31 cellular contexts compared by ENCODE assay signal in the genomic region with DNA sequence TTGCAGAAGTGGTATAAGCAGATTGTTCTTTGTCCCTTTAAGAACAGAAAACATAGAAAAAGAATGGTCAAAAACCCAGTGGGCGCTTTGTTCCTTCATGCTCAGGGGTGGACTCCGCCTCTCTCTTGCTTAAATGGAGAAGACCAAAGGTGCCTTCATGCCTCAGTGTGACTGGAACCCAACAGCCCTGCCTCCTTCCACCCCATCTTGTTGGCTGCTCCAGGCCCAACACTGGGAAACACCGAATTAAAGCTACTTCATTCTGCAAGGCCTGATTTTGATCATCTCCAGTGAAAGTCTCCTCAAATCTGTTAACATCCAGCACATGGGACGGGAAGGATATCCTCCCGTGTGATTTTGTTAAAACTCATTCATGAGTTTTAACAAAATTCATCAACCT.
A peak's percentile ranks its signal among the peaks of the same experiment; 100 is the strongest.
DNase-seq lines count a peak whose midpoint lies in the region; ATAC-seq and TF ChIP-seq lines count a peak whose summit lies in the region.
"Had no signal": no experiment of that assay in that cellular context is flagged by ENCODE, and none has a peak within 500 bp of the region (broad histone marks: within the 10 kb centered on the region; RNA-seq: fewer than 3 reads in every experiment).

No MANE protein-coding gene starts in this region.

- H3K4me1 ChIP-seq in CD8-positive, alpha-beta T cell (ENCODE audit: insufficient read depth, low read length), result peaks cover 17% of the 10 kb centered on the region
- H3K4me1 ChIP-seq: BLaER1 treated with 17β-estradiol and CSF1 and Interleukin-3, amounts not matched to agents 10 nM and 100 nM; breast epithelium; esophagus muscularis mucosa; heart right ventricle; Peyer's patch; right lobe of liver; SJSA1 had no signal

- H3K27me3 ChIP-seq in CD8-positive, alpha-beta T cell (ENCODE audit: insufficient read depth, low read length), result no peaks in the 10 kb centered on the region
- H3K27me3 ChIP-seq: BLaER1 treated with 17β-estradiol and CSF1 and Interleukin-3, amounts not matched to agents 10 nM and 100 nM; breast epithelium; MG63; Peyer's patch; right lobe of liver; SJSA1 had no signal

- TF ChIP-seq CTCF in CD8-positive, alpha-beta T cell (IDR thresholded peaks at IDR 0.05), result no peak

- H3K36me3 Mint-ChIP-seq in CD8-positive, alpha-beta T cell, result peaks cover 55% of the 10 kb centered on the region
- H3K36me3 Mint-ChIP-seq in activated naive CD8-positive, alpha-beta T cell, result peaks cover 14% of the 10 kb centered on the region
- H3K36me3 Mint-ChIP-seq in natural killer cell treated with Interleukin-12 subunit alpha and Interleukin-12 subunit beta and Interleukin-15 and Interleukin-18, amount 100 ng/mL, for 72 hours, result no peaks in the 10 kb centered on the region
- H3K36me3 Mint-ChIP-seq: stimulated activated memory B cell treated with anti-CD40 and anti-IgM and Interleukin-4, amounts not matched to agents 10 μg/mL and 1 μg/mL and 100 μg/mL, for 72 hours had no signal

- TF ChIP-seq POLR2A in erythroblast (IDR thresholded peaks at IDR 0.05; ENCODE audit: low read length), result no peak

- no peak overlapping the region for H3K27ac ChIP-seq in CD8-positive, alpha-beta T cell (ENCODE audit: low read depth, low read length)
- H3K27ac ChIP-seq in SK-N-MC, result peak overlapping the region; percentile 80
- H3K27ac ChIP-seq: BLaER1 treated with 17β-estradiol and CSF1 and Interleukin-3, amounts not matched to agents 10 nM and 100 nM; breast epithelium; esophagus muscularis mucosa; GM23248; heart right ventricle; neutrophil; Peyer's patch; right lobe of liver; SJSA1 had no signal

- CTCF ChIA-PET in CD8-positive, alpha-beta T cell (lab: Charles Lee), result interaction anchor here (1.5 kb wide), 1 partner anchor 98 kb away, joined by 3 read pairs; no protein-coding TSS in a partner anchor

- DNase-seq in CD8-positive, alpha-beta T cell, result peak in 2 of 7 experiments; percentile 8 to 45
- no peak for DNase-seq in SK-N-MC (ENCODE audit: low read depth, low spot score)
- DNase-seq in natural killer cell treated with Interleukin-12 subunit alpha and Interleukin-12 subunit beta and Interleukin-15 and Interleukin-18, amount 100 ng/mL, for 72 hours (ENCODE audit: low spot score), result no peak
- DNase-seq in NCI-H2171 treated with DMSO at 0.1 percent for 48 hours (lab: John Stamatoyannopoulos, UW), result no peak
- DNase-seq in erythroblast (lab: John Stamatoyannopoulos, UW), result no peak
- no peak for DNase-seq in NCI-H1694 (lab: John Stamatoyannopoulos, UW)
- DNase-seq: activated CD4-positive, alpha-beta T cell treated with anti-CD3 and anti-CD28 coated beads for 48 hours; effector memory CD4-positive, alpha-beta T cell; foreskin melanocyte; GM23248; heart right ventricle; HFFc6; KG1; left cardiac atrium; mammary epithelial cell; MG63; NCI-H2029 treated with DMSO at 0.1 percent for 48 hours; NCI-H748 treated with DMSO at 0.1 percent for 48 hours; right lobe of liver; stimulated activated CD4-positive, alpha-beta T cell treated with anti-CD3 and anti-CD28 coated beads, Interleukin-4, amount 100 ng/mL, for 24 hours had no signal

- no peak overlapping the region for H3K9ac ChIP-seq in SK-N-MC (ENCODE audit: insufficient read length)
- H3K9ac ChIP-seq: BLaER1 treated with 17β-estradiol and CSF1 and Interleukin-3, amounts not matched to agents 10 nM and 100 nM; GM23248 had no signal

- H3K36me3 ChIP-seq in CD8-positive, alpha-beta T cell (ENCODE audit: insufficient read depth, low read length), result peaks cover 10% of the 10 kb centered on the region
- H3K36me3 ChIP-seq in SK-N-MC (ENCODE audit: insufficient read depth, low read length), result peaks cover 29% of the 10 kb centered on the region
- H3K36me3 ChIP-seq: breast epithelium, esophagus muscularis mucosa, MG63, neutrophil, Peyer's patch, right lobe of liver, SJSA1 had no signal

- H3K4me1 Mint-ChIP-seq in CD8-positive, alpha-beta T cell (ENCODE audit: low read depth), result peaks cover 63% of the 10 kb centered on the region
- peaks cover 43% of the 10 kb centered on the region for H3K4me1 Mint-ChIP-seq in activated naive CD8-positive, alpha-beta T cell (ENCODE audit: low read depth)
- H3K4me1 Mint-ChIP-seq in natural killer cell treated with Interleukin-12 subunit alpha and Interleukin-12 subunit beta and Interleukin-15 and Interleukin-18, amount 100 ng/mL, for 72 hours (ENCODE audit: low read depth in 2 of 2), result peaks cover 5 to 11% of the 10 kb centered on the region in 2 donors
- H3K4me1 Mint-ChIP-seq: stimulated activated memory B cell treated with anti-CD40 and anti-IgM and Interleukin-4, amounts not matched to agents 10 μg/mL and 1 μg/mL and 100 μg/mL, for 72 hours had no signal

- no peak overlapping the region for H3K4me3 Mint-ChIP-seq in CD8-positive, alpha-beta T cell
- H3K4me3 Mint-ChIP-seq in activated naive CD8-positive, alpha-beta T cell, result no peak overlapping the region
- H3K4me3 Mint-ChIP-seq in natural killer cell treated with Interleukin-12 subunit alpha and Interleukin-12 subunit beta and Interleukin-15 and Interleukin-18, amount 100 ng/mL, for 72 hours, result no peak overlapping the region
- H3K4me3 Mint-ChIP-seq: HFFc6; stimulated activated memory B cell treated with anti-CD40 and anti-IgM and Interleukin-4, amounts not matched to agents 10 μg/mL and 1 μg/mL and 100 μg/mL, for 72 hours; T-helper 2 cell treated with Interferon-gamma antibody and Interleukin-4, amounts not matched to agents 5 μg/mL and 100 μg/mL, for 36 hours had no signal

- H3K9me3 ChIP-seq in CD8-positive, alpha-beta T cell (ENCODE audit: low read length), result no peaks in the 10 kb centered on the region
- H3K9me3 ChIP-seq in SK-N-MC (ENCODE audit: low read depth, low read length), result no peaks in the 10 kb centered on the region
- H3K9me3 ChIP-seq: BLaER1 treated with 17β-estradiol and CSF1 and Interleukin-3, amounts not matched to agents 10 nM and 100 nM; breast epithelium; esophagus muscularis mucosa; heart right ventricle; MG63; neutrophil; Peyer's patch; right lobe of liver; SJSA1 had no signal

- intact Hi-C loops in CD8-positive, alpha-beta T cell (cut with DNase I, micrococcal nuclease), result no loop called here

- H3K27ac Mint-ChIP-seq in CD8-positive, alpha-beta T cell, result peak overlapping the region; percentile 67
- peak overlapping the region; percentile 86 for H3K27ac Mint-ChIP-seq in activated naive CD8-positive, alpha-beta T cell
- H3K27ac Mint-ChIP-seq in natural killer cell treated with Interleukin-12 subunit alpha and Interleukin-12 subunit beta and Interleukin-15 and Interleukin-18, amount 100 ng/mL, for 72 hours, result peak overlapping the region; percentile 31 to 38
- H3K27ac Mint-ChIP-seq: HFFc6; progenitor cell of endocrine pancreas; stimulated activated memory B cell treated with anti-CD40 and anti-IgM and Interleukin-4, amounts not matched to agents 10 μg/mL and 1 μg/mL and 100 μg/mL, for 72 hours; T-helper 2 cell treated with Interferon-gamma antibody and Interleukin-4, amounts not matched to agents 5 μg/mL and 100 μg/mL, for 36 hours had no signal

- H3K9me3 Mint-ChIP-seq in CD8-positive, alpha-beta T cell, result peaks cover 3% of the 10 kb centered on the region
- H3K9me3 Mint-ChIP-seq in activated naive CD8-positive, alpha-beta T cell (ENCODE audit: low read depth), result peaks cover 7% of the 10 kb centered on the region
- no peaks in the 10 kb centered on the region for H3K9me3 Mint-ChIP-seq in natural killer cell treated with Interleukin-12 subunit alpha and Interleukin-12 subunit beta and Interleukin-15 and Interleukin-18, amount 100 ng/mL, for 72 hours
- H3K9me3 Mint-ChIP-seq: T-helper 2 cell treated with Interferon-gamma antibody and Interleukin-4, amounts not matched to agents 5 μg/mL and 100 μg/mL, for 36 hours had no signal

- POLR2A ChIA-PET in CD8-positive, alpha-beta T cell (lab: Charles Lee), result interaction anchor here (1.7 kb wide), 1 partner anchor 10 kb away, joined by 7 read pairs; no protein-coding TSS in a partner anchor

- H3K4me3 ChIP-seq in CD8-positive, alpha-beta T cell (ENCODE audit: low read depth, low read length), result no peak overlapping the region
- no peak overlapping the region for H3K4me3 ChIP-seq in SK-N-MC
- H3K4me3 ChIP-seq: BLaER1 treated with 17β-estradiol and CSF1 and Interleukin-3, amounts not matched to agents 10 nM and 100 nM; breast epithelium; esophagus muscularis mucosa; GM12878; GM23248; heart right ventricle; MG63; Peyer's patch; right lobe of liver; SJSA1 had no signal

- no peaks in the 10 kb centered on the region for H3K27me3 Mint-ChIP-seq in CD8-positive, alpha-beta T cell (ENCODE audit: low read depth)
- no peaks in the 10 kb centered on the region for H3K27me3 Mint-ChIP-seq in activated naive CD8-positive, alpha-beta T cell
- H3K27me3 Mint-ChIP-seq in natural killer cell treated with Interleukin-12 subunit alpha and Interleukin-12 subunit beta and Interleukin-15 and Interleukin-18, amount 100 ng/mL, for 72 hours, result no peaks in the 10 kb centered on the region
- H3K27me3 Mint-ChIP-seq: stimulated activated memory B cell treated with anti-CD40 and anti-IgM and Interleukin-4, amounts not matched to agents 10 μg/mL and 1 μg/mL and 100 μg/mL, for 72 hours had no signal

- ATAC-seq in CD8-positive, alpha-beta T cell, result no peak
- ATAC-seq in natural killer cell treated with Interleukin-12 subunit alpha and Interleukin-12 subunit beta and Interleukin-15 and Interleukin-18, amount 100 ng/mL, for 72 hours, result no peak
- ATAC-seq: GM12878; heart right ventricle; left cardiac atrium; right lobe of liver; stimulated activated memory B cell treated with anti-CD40 and anti-IgM and Interleukin-4, amounts not matched to agents 10 μg/mL and 1 μg/mL and 100 μg/mL, for 72 hours had no signal

Comparison
In these comparisons a context has a peak if more than half of its experiments do, and no peak if none do; other contexts are left out.
1. H3K27ac Mint-ChIP-seq: peak in every context shown above with its lines; median percentile 86 in activated naive CD8-positive, alpha-beta T cell; 67 in CD8-positive, alpha-beta T cell; 34 in natural killer cell treated with Interleukin-12 subunit alpha and Interleukin-12 subunit beta and Interleukin-15 and Interleukin-18, amount 100 ng/mL, for 72 hours.